Comparison of ENCODE assay signal across 8 cellular contexts in genomic region chr13:46554971-46555370, GRCh38. TPM values are rescaled to one million over a fixed set of nuclear protein-coding genes. Genes with fewer than 3 reads are reported as not detected.
A peak's percentile ranks its signal among the peaks of the same experiment; 100 is the strongest.
DNase-seq lines count a peak whose midpoint lies in the region; ATAC-seq and TF ChIP-seq lines count a peak whose summit lies in the region.

No MANE protein-coding gene starts in this region.

- H3K9me3 ChIP-seq in HEK293 (ENCODE audit: control insufficient read depth, insufficient read depth, low read depth, low read length) = no peaks in the 10 kb centered on the region
- H3K9me3 ChIP-seq in WERI-Rb-1 (ENCODE audit: severe bottlenecking) = no peaks in the 10 kb centered on the region
- H3K9me3 ChIP-seq in spleen = no peaks in the 10 kb centered on the region

- no peak for TF ChIP-seq CTCF in HEK293 (tag by site-specific recombination; IDR thresholded peaks at IDR 0.05)
- no peak for TF ChIP-seq CTCF in WERI-Rb-1 (IDR thresholded peaks at IDR 0.05; ENCODE audit: low read depth, low read length)
- TF ChIP-seq CTCF in glutamatergic neuron (IDR thresholded peaks at IDR 0.05; ENCODE audit: partially characterized antibody, unreplicated experiment) = no peak
- peak in 1 of 11 experiments; percentile 0 for TF ChIP-seq CTCF in spleen (IDR thresholded peaks at IDR 0.05 in 8 of 11, conservative IDR thresholded peaks at IDR 0.05 in 3 of 11)

- WGBS in spleen, 5 donors = 8 to 19% (median 13%) methylated on average over 2 of the region's 2 CpGs

- no peak for DNase-seq in WERI-Rb-1
- DNase-seq in glutamatergic neuron = no peak
- DNase-seq in spleen = no peak
- DNase-seq in NCI-H2171 treated with DMSO at 0.1 percent for 48 hours (lab: John Stamatoyannopoulos, UW) = no peak
- DNase-seq in occipital lobe (lab: John Stamatoyannopoulos, UW) = no peak
- DNase-seq in stimulated activated CD4-positive, alpha-beta T cell treated with anti-CD3 and anti-CD28 coated beads, Interleukin-4, amount 100 ng/mL, for 4 hours = no peak

- peak overlapping the region; percentile 87 for H3K4me3 Mint-ChIP-seq in glutamatergic neuron (ENCODE audit: unreplicated experiment)

- H3K4me1 ChIP-seq in HEK293 (ENCODE audit: control insufficient read depth, insufficient read depth, low read length) (peaks cover 7% of the 10 kb centered on the region; the same call in 1 of the 2 replicates), spleen (peaks cover 17 to 79% (median 60%) of the 10 kb centered on the region in 6 donors)

- ATAC-seq in GM21717 (IDR thresholded peaks at IDR 0.05; ENCODE audit: unreplicated experiment) = no peak

- peaks cover 7% of the 10 kb centered on the region for H3K27me3 Mint-ChIP-seq in glutamatergic neuron (ENCODE audit: unreplicated experiment)

- no peak for TF ChIP-seq POLR2A in spleen (IDR thresholded peaks at IDR 0.05)

- H3K27ac Mint-ChIP-seq in glutamatergic neuron (ENCODE audit: unreplicated experiment) = no peak overlapping the region

- H3K36me3 Mint-ChIP-seq in glutamatergic neuron (ENCODE audit: unreplicated experiment) = no peaks in the 10 kb centered on the region

- no peaks in the 10 kb centered on the region for H3K27me3 ChIP-seq in WERI-Rb-1 (ENCODE audit: insufficient read depth, low read depth, severe bottlenecking)
- no peaks in the 10 kb centered on the region for H3K27me3 ChIP-seq in spleen (replicated peaks in 1 of 7)

- peaks cover 7% of the 10 kb centered on the region for H3K9me3 Mint-ChIP-seq in glutamatergic neuron (ENCODE audit: unreplicated experiment)

- H3K27ac ChIP-seq in HEK293 (ENCODE audit: extremely low read depth, low read depth, low read length) (peak overlapping the region; percentile 80; the same call in 1 of the 2 replicates), WERI-Rb-1 (peak overlapping the region; percentile 99), spleen (peak overlapping the region; percentile 76 to 94 (median 92))

- no peaks in the 10 kb centered on the region for H3K36me3 ChIP-seq in HEK293 (ENCODE audit: control insufficient read depth in 2 of 2, insufficient read depth in 1 of 2, low read length in 2 of 2)
- peaks cover 16% of the 10 kb centered on the region; the same call in 1 of the 2 replicates for H3K36me3 ChIP-seq in WERI-Rb-1
- no peaks in the 10 kb centered on the region for H3K36me3 ChIP-seq in spleen

- CTCF ChIA-PET in HEK293 (lab: Yijun Ruan, JAX) = interaction anchor here (0.9 kb wide), 1 partner anchor 167 kb away, joined by 4 read pairs; no protein-coding TSS in a partner anchor

- intact Hi-C loops in spleen (cut with DNase I; ENCODE audit: low total_unique reads) = loop anchor here (5.0 to 10.0 kb wide), 2 partner anchors 42 to 130 kb away; no protein-coding TSS in a partner anchor

- POLR2A ChIA-PET in HEK293 (lab: Yijun Ruan, JAX) = no interaction called here

- H3K4me3 ChIP-seq in HEK293 (ENCODE audit: low read depth, low read length) (peak overlapping the region; percentile 65), WERI-Rb-1 (ENCODE audit: low read depth, low read length) (peak overlapping the region; percentile 99), spleen (peak overlapping the region; percentile 76 to 100 (median 98))

- H3K4me1 Mint-ChIP-seq in glutamatergic neuron (ENCODE audit: low read depth, unreplicated experiment) = peaks cover 26% of the 10 kb centered on the region

TF ChIP-seq in HEK293, 187 proteins besides CTCF, POLR2A, EP300 and RAD21:
- TF ChIP-seq PRDM6 (tag by site-specific recombination; IDR thresholded peaks at IDR 0.05) (0 out of 2 replicates have a peak, but pooled peaks have one; percentile 4), GLIS1 (tag by site-specific recombination; IDR thresholded peaks at IDR 0.05) (peak; percentile 1; the same call in 1 of the 2 replicates), ZNF175 (tag by site-specific recombination; IDR thresholded peaks at IDR 0.05) (no peak)

RNA-seq across cellular contexts. Expression of gene LRCH1, which starts 2.0 kb away (rescaled TPM):
- total RNA-seq in glutamatergic neuron (ENCODE audit: unreplicated experiment) (40.6 TPM), spleen (10 to 100 TPM; 31.0 to 41.6 (median 38.6) TPM), occipital lobe (21.4 TPM)
- 10 to 100 TPM in 1 of 3 donors, 1 to 10 TPM in 2; 7.4 to 10.0 (median 7.4) TPM for polyA plus RNA-seq in spleen
